30 cellular contexts compared by ENCODE assay signal in genomic region chr6:56900784-56901183, GRCh38. TPM values are rescaled to one million over a fixed set of nuclear protein-coding genes. Genes with fewer than 3 reads are reported as not detected.
"Had no signal": no experiment of that assay in that cellular context is flagged by ENCODE, and none has a peak within 500 bp of the region (broad histone marks: within the 10 kb centered on the region; RNA-seq: fewer than 3 reads in every experiment).

No MANE protein-coding gene starts in this region.

- H3K4me1 Mint-ChIP-seq: immature natural killer cell; memory B cell; natural killer cell; nephron progenitor cell; stimulated activated memory B cell treated with anti-CD40 and anti-IgM and Interleukin-4, amounts not matched to agents 10 μg/mL and 1 μg/mL and 100 μg/mL, for 72 hours had no signal

- H3K4me3 Mint-ChIP-seq: immature natural killer cell; memory B cell; naive B cell; natural killer cell; nephron progenitor cell; neural progenitor cell; stimulated activated memory B cell treated with anti-CD40 and anti-IgM and Interleukin-4, amounts not matched to agents 10 μg/mL and 1 μg/mL and 100 μg/mL, for 72 hours had no signal

- ATAC-seq: heart left ventricle; left colon; natural killer cell; right lobe of liver; stimulated activated memory B cell treated with anti-CD40 and anti-IgM and Interleukin-4, amounts not matched to agents 10 μg/mL and 1 μg/mL and 100 μg/mL, for 72 hours; stimulated activated naive CD8-positive, alpha-beta T cell treated with anti-CD3 and anti-CD28 coated beads, Interleukin-15, Interleukin-2, amounts not matched to agents 100 U/mL and 50 U/mL, for 24 hours had no signal

- DNase-seq: heart left ventricle; hypothalamus; immature natural killer cell; kidney; left colon; left ventricle myocardium inferior; naive B cell; natural killer cell; nephron progenitor cell; ovary; right lobe of liver; stimulated activated CD4-positive, alpha-beta T cell treated with anti-CD3 and anti-CD28 coated beads, Interleukin-1b, Interleukin-23, amount 100 ng/mL, for 48 hours; stimulated activated CD4-positive, alpha-beta T cell treated with anti-CD3 and anti-CD28 coated beads, Interleukin-2, amount 100 ng/mL, for 48 hours; stimulated activated CD4-positive, alpha-beta T cell treated with anti-CD3 and anti-CD28 coated beads, Interleukin-4, amount 100 ng/mL, for 4 hours; stimulated activated CD8-positive, alpha-beta memory T cell treated with anti-CD3 and anti-CD28 coated beads, Interleukin-4, amount 100 ng/mL, for 48 hours; stimulated activated naive CD8-positive, alpha-beta T cell treated with anti-CD3 and anti-CD28 coated beads, Interleukin-15, Interleukin-2, amounts not matched to agents 100 U/mL and 50 U/mL, for 24 hours; stomach; testis; thyroid gland; transverse colon had no signal

- H3K4me1 ChIP-seq: left ventricle myocardium inferior, neural progenitor cell, right lobe of liver, testis, thyroid gland, vagina had no signal

- H3K36me3 Mint-ChIP-seq: immature natural killer cell; memory B cell; naive B cell; natural killer cell; stimulated activated memory B cell treated with anti-CD40 and anti-IgM and Interleukin-4, amounts not matched to agents 10 μg/mL and 1 μg/mL and 100 μg/mL, for 72 hours had no signal

- H3K27ac Mint-ChIP-seq: immature natural killer cell; memory B cell; natural killer cell; nephron progenitor cell; neural progenitor cell; progenitor cell of endocrine pancreas; stimulated activated memory B cell treated with anti-CD40 and anti-IgM and Interleukin-4, amounts not matched to agents 10 μg/mL and 1 μg/mL and 100 μg/mL, for 72 hours had no signal

- H3K36me3 ChIP-seq: heart left ventricle, left ventricle myocardium inferior, neural progenitor cell, neutrophil, ovary, right atrium auricular region, right lobe of liver, stomach, thyroid gland, transverse colon, vagina had no signal

- H3K9me3 ChIP-seq: heart left ventricle, left ventricle myocardium inferior, neutrophil, ovary, right atrium auricular region, right lobe of liver, stomach, testis, thyroid gland, transverse colon, vagina had no signal

- H2AFZ ChIP-seq: neural progenitor cell had no signal

- H3K9me3 Mint-ChIP-seq: memory B cell; natural killer cell; stimulated activated memory B cell treated with anti-CD40 and anti-IgM and Interleukin-4, amounts not matched to agents 10 μg/mL and 1 μg/mL and 100 μg/mL, for 72 hours had no signal

- H3K27ac ChIP-seq: left ventricle myocardium inferior, neural progenitor cell, neutrophil, ovary, right atrium auricular region, right lobe of liver, stomach, testis, thyroid gland, vagina had no signal

- H3K9ac ChIP-seq: neural progenitor cell had no signal

- H3K4me2 ChIP-seq: neural progenitor cell, smooth muscle cell had no signal

- H3K27me3 ChIP-seq: heart left ventricle, neural progenitor cell, neutrophil, ovary, right atrium auricular region, right lobe of liver, stomach, testis, thyroid gland, transverse colon, vagina had no signal

- H3K4me3 ChIP-seq: heart left ventricle, left ventricle myocardium inferior, neural progenitor cell, ovary, right atrium auricular region, right lobe of liver, smooth muscle cell, stomach, testis, thyroid gland, transverse colon, vagina had no signal

RNA-seq across cellular contexts. Expression of gene BEND6, which starts 54.1 kb away (rescaled TPM):
- total RNA-seq: lung microvascular endothelial cell, natural killer cell, right lobe of liver, skeletal muscle tissue had no signal
